In the genomic region with DNA sequence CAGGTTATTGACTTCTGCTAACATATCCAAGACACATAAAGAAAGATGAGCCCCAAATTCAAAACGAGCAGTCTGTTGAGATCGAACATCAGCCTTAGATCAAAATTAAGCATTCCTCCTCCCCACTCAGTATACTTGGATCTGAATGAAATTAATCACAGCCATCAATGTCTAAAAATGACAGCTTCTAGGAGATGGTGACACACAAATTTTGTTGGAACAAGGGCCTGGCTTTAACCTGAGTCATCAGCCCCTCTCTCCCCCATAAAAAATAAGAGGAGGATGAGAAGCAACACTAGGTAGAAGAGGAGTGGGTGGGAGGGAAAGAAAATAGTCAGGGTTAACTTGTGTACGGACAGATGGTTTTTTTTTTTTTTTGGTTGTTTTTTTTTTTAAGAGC, we compare ENCODE assay signal across 16 cellular contexts.
DNase-seq lines count a peak whose midpoint lies in the region; ATAC-seq, FAIRE-seq and TF ChIP-seq lines count a peak whose summit lies in the region.
"Had no signal": no experiment of that assay in that cellular context is flagged by ENCODE, and none has a peak within 500 bp of the region (broad histone marks: within the 10 kb centered on the region; RNA-seq: fewer than 3 reads in every experiment).

No MANE protein-coding gene starts in this region.

- H3K4me3 Mint-ChIP-seq in activated naive CD8-positive, alpha-beta T cell treated with anti-CD3 and anti-CD28 coated beads, Interleukin-2, amount 50 U/mL, for 24 hours, result no peak overlapping the region
- no peak overlapping the region for H3K4me3 Mint-ChIP-seq in activated naive CD8-positive, alpha-beta T cell treated with anti-CD3 and anti-CD28 coated beads for 36 hours
- peak overlapping the region; percentile 24 for H3K4me3 Mint-ChIP-seq in glutamatergic neuron (ENCODE audit: unreplicated experiment)
- H3K4me3 Mint-ChIP-seq: CD4-positive, alpha-beta memory T cell; H9 had no signal

- H2BK5ac ChIP-seq in IMR-90 (ENCODE audit: low read depth, low read length, poor library complexity, severe bottlenecking), result no peak overlapping the region

- no peak overlapping the region for H2BK120ac ChIP-seq in IMR-90 (ENCODE audit: low read depth, low read length)

- no peak for FAIRE-seq in small intestine (lab: Jason Lieb, UNC)
- FAIRE-seq: GM12878, GM18507 had no signal

- no peak overlapping the region for H3K14ac ChIP-seq in IMR-90 (replicated peaks; ENCODE audit: low read depth, low read length)

- no peak overlapping the region for H3K27ac Mint-ChIP-seq in activated naive CD8-positive, alpha-beta T cell treated with anti-CD3 and anti-CD28 coated beads, Interleukin-2, amount 50 U/mL, for 24 hours
- H3K27ac Mint-ChIP-seq in activated naive CD8-positive, alpha-beta T cell treated with anti-CD3 and anti-CD28 coated beads for 36 hours, result no peak overlapping the region
- peak overlapping the region; percentile 85 for H3K27ac Mint-ChIP-seq in glutamatergic neuron (ENCODE audit: unreplicated experiment)
- H3K27ac Mint-ChIP-seq: CD4-positive, alpha-beta memory T cell had no signal

- no peak overlapping the region for H3K27ac ChIP-seq in IMR-90 (ENCODE audit: insufficient read depth, low read length)
- no peak overlapping the region for H3K27ac ChIP-seq in small intestine (ENCODE audit: low read depth in 1 of 2, low read length in 1 of 2)
- H3K27ac ChIP-seq: C4-2B had no signal

- peaks cover 20% of the 10 kb centered on the region for H3K4me1 Mint-ChIP-seq in activated naive CD8-positive, alpha-beta T cell treated with anti-CD3 and anti-CD28 coated beads, Interleukin-2, amount 50 U/mL, for 24 hours
- peaks cover 21% of the 10 kb centered on the region for H3K4me1 Mint-ChIP-seq in activated naive CD8-positive, alpha-beta T cell treated with anti-CD3 and anti-CD28 coated beads for 36 hours
- peaks cover 25% of the 10 kb centered on the region for H3K4me1 Mint-ChIP-seq in glutamatergic neuron (ENCODE audit: low read depth, unreplicated experiment)

- WGBS in IMR-90 (ENCODE audit: extremely low coverage in 2 of 2, insufficient read length in 1 of 2), 2 experiments, result no CpG with 5 or more reads among the region's 3 CpGs
- 81 to 97% (median 89%) methylated on average over 3 of the region's 3 CpGs for WGBS in small intestine, 3 donors

- no peak overlapping the region for H3K9ac ChIP-seq in IMR-90 (ENCODE audit: low read depth, low read length)

- no peak overlapping the region for H3K4ac ChIP-seq in IMR-90 (ENCODE audit: low read depth, low read length)

- peaks cover 2 to 5% of the 10 kb centered on the region in 2 experiments; a peak in 1 of 4 replicates for H3K79me1 ChIP-seq in IMR-90 (ENCODE audit: low read depth in 1 of 2, low read length in 2 of 2)

- TF ChIP-seq CTCF in IMR-90 (conservative IDR thresholded peaks at IDR 0.05; ENCODE audit: low read depth, low read length) (no peak), glutamatergic neuron (IDR thresholded peaks at IDR 0.05; ENCODE audit: partially characterized antibody, unreplicated experiment) (no peak)

- H2AK5ac ChIP-seq in IMR-90 (ENCODE audit: low read depth, low read length), result no peak overlapping the region

- H3K4me3 ChIP-seq in IMR-90 (ENCODE audit: insufficient read depth, low read depth, low read length) (no peak overlapping the region), small intestine (ENCODE audit: low read depth in 1 of 2, low read length in 2 of 2) (no peak overlapping the region)
- H3K4me3 ChIP-seq: GM12878 had no signal

- no peak overlapping the region for H4K8ac ChIP-seq in IMR-90 (ENCODE audit: low read depth in 2 of 2, low read length in 2 of 2)

- H3K56ac ChIP-seq in IMR-90 (ENCODE audit: extremely low read depth, insufficient read depth, low read length), result no peak overlapping the region

- H4K5ac ChIP-seq in IMR-90 (ENCODE audit: low read depth, low read length), result no peak overlapping the region

- CTCF ChIA-PET in IMR-90 (lab: Yijun Ruan, JAX), result no interaction called here

- H3K27me3 Mint-ChIP-seq in activated naive CD8-positive, alpha-beta T cell treated with anti-CD3 and anti-CD28 coated beads, Interleukin-2, amount 50 U/mL, for 24 hours, result no peaks in the 10 kb centered on the region
- H3K27me3 Mint-ChIP-seq in activated naive CD8-positive, alpha-beta T cell treated with anti-CD3 and anti-CD28 coated beads for 36 hours, result no peaks in the 10 kb centered on the region
- no peaks in the 10 kb centered on the region for H3K27me3 Mint-ChIP-seq in glutamatergic neuron (ENCODE audit: unreplicated experiment)
- H3K27me3 Mint-ChIP-seq: CD4-positive, alpha-beta memory T cell had no signal

- ATAC-seq in activated naive CD8-positive, alpha-beta T cell treated with anti-CD3 and anti-CD28 coated beads, Interleukin-2, amount 50 U/mL, for 24 hours, result peak; percentile 49
- ATAC-seq in IMR-90 (ENCODE audit: low read depth) (no peak), GM21737 (IDR thresholded peaks at IDR 0.05; ENCODE audit: unreplicated experiment) (no peak)

- H2AFZ ChIP-seq in IMR-90 (replicated peaks; ENCODE audit: low read length, poor library complexity), result no peak overlapping the region

- H2AK9ac ChIP-seq in IMR-90 (replicated peaks; ENCODE audit: low read depth, low read length, poor library complexity), result no peak overlapping the region

- H3K4me1 ChIP-seq in IMR-90 (ENCODE audit: control insufficient read depth, insufficient read depth, low read length) (no peaks in the 10 kb centered on the region), small intestine (ENCODE audit: control insufficient read depth in 2 of 2, insufficient read depth in 1 of 2, low read depth in 1 of 2, low read length in 1 of 2) (no peaks in the 10 kb centered on the region)
- H3K4me1 ChIP-seq: BE2C had no signal

- no peaks in the 10 kb centered on the region for H4K20me1 ChIP-seq in IMR-90 (ENCODE audit: insufficient read depth, low read length)

- no peak for TF ChIP-seq POLR2A in IMR-90 (IDR thresholded peaks at IDR 0.05; ENCODE audit: low read depth, low read length)

- no peak overlapping the region for H4K91ac ChIP-seq in IMR-90 (ENCODE audit: insufficient read depth, low read depth, low read length)

- no TSS peak for BruUV-seq in IMR-90 (replicated peaks; lab: Mats Ljungman, UMichigan)

- H3K36me3 ChIP-seq in IMR-90 (ENCODE audit: control insufficient read depth, insufficient read depth, low read length) (no peaks in the 10 kb centered on the region), small intestine (ENCODE audit: control insufficient read depth in 2 of 2, insufficient read depth in 2 of 2, low read length in 2 of 2) (no peaks in the 10 kb centered on the region)
- H3K36me3 ChIP-seq: BE2C had no signal

- DNase-seq in activated naive CD8-positive, alpha-beta T cell treated with anti-CD3 and anti-CD28 coated beads, Interleukin-2, amount 50 U/mL, for 24 hours, result no peak
- DNase-seq in activated naive CD8-positive, alpha-beta T cell treated with anti-CD3 and anti-CD28 coated beads for 36 hours, result no peak
- no peak for DNase-seq in IMR-90
- DNase-seq in glutamatergic neuron, result no peak
- DNase-seq in putamen (ENCODE audit: low spot score), result peak; percentile 64
- no peak for DNase-seq in NCI-H1436 (lab: John Stamatoyannopoulos, UW)
- no peak for DNase-seq in small intestine
- DNase-seq: BE2C; CD4-positive, alpha-beta memory T cell; DMS79; GOT3; H9 had no signal

- H3K36me3 Mint-ChIP-seq in activated naive CD8-positive, alpha-beta T cell treated with anti-CD3 and anti-CD28 coated beads, Interleukin-2, amount 50 U/mL, for 24 hours (ENCODE audit: low read depth), result peaks cover 5% of the 10 kb centered on the region
- H3K36me3 Mint-ChIP-seq in activated naive CD8-positive, alpha-beta T cell treated with anti-CD3 and anti-CD28 coated beads for 36 hours, result peaks cover 6% of the 10 kb centered on the region
- no peaks in the 10 kb centered on the region for H3K36me3 Mint-ChIP-seq in glutamatergic neuron (ENCODE audit: unreplicated experiment)

- in situ Hi-C loops in IMR-90 (cut with MboI; ENCODE audit: low sequenced_read_pairs), result no loop called here

- dilution Hi-C loops in IMR-90 (cut with HindIII; ENCODE audit: low sequenced_read_pairs, unreplicated experiment), result no loop called here

- no peak for TF ChIP-seq RAD21 in IMR-90 (IDR thresholded peaks at IDR 0.05; ENCODE audit: low read length)

- no peak overlapping the region for H2BK15ac ChIP-seq in IMR-90 (ENCODE audit: low read depth, low read length)

- no peak overlapping the region for H3K18ac ChIP-seq in IMR-90 (ENCODE audit: low read depth, low read length)

- no peak overlapping the region for H2BK20ac ChIP-seq in IMR-90 (ENCODE audit: low read depth, low read length)

- peaks cover 6% of the 10 kb centered on the region for H3K9me3 Mint-ChIP-seq in activated naive CD8-positive, alpha-beta T cell treated with anti-CD3 and anti-CD28 coated beads, Interleukin-2, amount 50 U/mL, for 24 hours
- peaks cover 4% of the 10 kb centered on the region for H3K9me3 Mint-ChIP-seq in activated naive CD8-positive, alpha-beta T cell treated with anti-CD3 and anti-CD28 coated beads for 36 hours
- peaks cover 2% of the 10 kb centered on the region for H3K9me3 Mint-ChIP-seq in glutamatergic neuron (ENCODE audit: unreplicated experiment)

- H3K23ac ChIP-seq in IMR-90 (ENCODE audit: low read depth, low read length), result 0 out of 2 replicates have a peak overlapping the region, but pooled peaks have one; percentile 27

- H3K9me3 ChIP-seq in IMR-90 (ENCODE audit: control insufficient read depth, insufficient read depth, low read length), result no peaks in the 10 kb centered on the region
- no peaks in the 10 kb centered on the region for H3K9me3 ChIP-seq in small intestine (ENCODE audit: control insufficient read depth, low read depth)
- H3K9me3 ChIP-seq: BE2C had no signal

- intact Hi-C loops in IMR-90 (cut with micrococcal nuclease), result loop anchor here (10.0 kb wide), 1 partner anchor 262 kb away; no protein-coding TSS in a partner anchor

- H3K4me2 ChIP-seq in IMR-90 (ENCODE audit: low read depth, low read length), result no peak overlapping the region

- no peaks in the 10 kb centered on the region for H3K9me1 ChIP-seq in IMR-90 (ENCODE audit: insufficient read depth, low read length)

- POLR2A ChIA-PET in IMR-90 (lab: Charles Lee; ENCODE audit: unreplicated experiment), result no interaction called here

- H3K27me3 ChIP-seq in IMR-90 (ENCODE audit: control insufficient read depth, insufficient read depth, low read length) (no peaks in the 10 kb centered on the region), small intestine (ENCODE audit: control insufficient read depth in 2 of 2, insufficient read depth in 2 of 2, low read length in 2 of 2) (no peaks in the 10 kb centered on the region)
- H3K27me3 ChIP-seq: BE2C had no signal

TF ChIP-seq in IMR-90, 13 proteins besides CTCF, POLR2A, EP300 and RAD21 (continues in another document):
- no peak for TF ChIP-seq RCOR1 (IDR thresholded peaks at IDR 0.05; ENCODE audit: insufficient replicate concordance, low read length)
- TF ChIP-seq USF2 (IDR thresholded peaks at IDR 0.05; ENCODE audit: low read depth, low read length), result no peak
- TF ChIP-seq RFX5 (IDR thresholded peaks at IDR 0.05; ENCODE audit: low read depth, low read length), result no peak
